ENCODE assay signal across 18 cellular contexts in genomic region chr2:9667826-9668225, GRCh38. TPM values are rescaled to one million over a fixed set of nuclear protein-coding genes. Genes with fewer than 3 reads are reported as not detected.
DNase-seq lines count a peak whose midpoint lies in the region; ATAC-seq, FAIRE-seq and TF ChIP-seq lines count a peak whose summit lies in the region.
"Had no signal": no experiment of that assay in that cellular context is flagged by ENCODE, and none has a peak within 500 bp of the region (broad histone marks: within the 10 kb centered on the region; RNA-seq: fewer than 3 reads in every experiment).

No MANE protein-coding gene starts in this region.

- H2AK5ac ChIP-seq in IMR-90 (ENCODE audit: low read depth, low read length), result peak overlapping the region; percentile 61; the same call in 1 of the 2 replicates

- H4K20me1 ChIP-seq in IMR-90 (ENCODE audit: insufficient read depth, low read length), result no peaks in the 10 kb centered on the region

- H2BK20ac ChIP-seq in IMR-90 (ENCODE audit: low read depth, low read length), result peak overlapping the region; percentile 43

- BruUV-seq in IMR-90 (replicated peaks; lab: Mats Ljungman, UMichigan) (no TSS peak), A673 (replicated peaks; lab: Mats Ljungman, UMichigan) (no TSS peak)

- TF ChIP-seq CTCF in A549 (IDR thresholded peaks at IDR 0.05) (no peak), IMR-90 (conservative IDR thresholded peaks at IDR 0.05; ENCODE audit: low read depth, low read length) (no peak), heart right ventricle (IDR thresholded peaks at IDR 0.05) (peak in 2 of 9 donors; percentile 13 to 17), osteocyte (IDR thresholded peaks at IDR 0.05) (no peak), A673 (conservative IDR thresholded peaks at IDR 0.05; ENCODE audit: low read depth, low read length) (no peak)

- H2AK9ac ChIP-seq in IMR-90 (replicated peaks; ENCODE audit: low read depth, low read length, poor library complexity), result no peak overlapping the region

- peak overlapping the region; percentile 84; the same call in 1 of the 2 replicates for H4K5ac ChIP-seq in IMR-90 (ENCODE audit: low read depth, low read length)

- H4K91ac ChIP-seq in IMR-90 (ENCODE audit: insufficient read depth, low read depth, low read length), result no peak overlapping the region

- H3K27ac ChIP-seq in A549 (peak overlapping the region; percentile 29 to 71; a peak in 4 of 6 replicates), IMR-90 (ENCODE audit: insufficient read depth, low read length) (no peak overlapping the region), heart right ventricle (peak overlapping the region in 8 of 10 donors; percentile 5 to 56 (median 36)), A673 (ENCODE audit: low read depth, low read length, poor library complexity, severe bottlenecking) (no peak overlapping the region)
- H3K27ac ChIP-seq: GM23248, KMS-11, Peyer's patch, SJCRH30 had no signal

- TF ChIP-seq RAD21 in A549 (conservative IDR thresholded peaks at IDR 0.05 in 1 of 2, IDR thresholded peaks at IDR 0.05 in 1 of 2), result no peak
- no peak for TF ChIP-seq RAD21 in IMR-90 (IDR thresholded peaks at IDR 0.05; ENCODE audit: low read length)

- ATAC-seq in A549 (no peak), IMR-90 (ENCODE audit: low read depth) (no peak), heart right ventricle (peak in 7 of 8 donors; percentile 44 to 88 (median 64))
- no peak for ATAC-seq in activated naive CD4-positive, alpha-beta T cell treated with anti-CD3 and anti-CD28 coated beads, Interleukin-2, amount 50 U/mL, for 72 hours

- H3K56ac ChIP-seq in IMR-90 (ENCODE audit: extremely low read depth, insufficient read depth, low read length), result no peak overlapping the region

- POLR2A ChIA-PET in A549 (lab: Yijun Ruan, JAX), result no interaction called here
- POLR2A ChIA-PET in IMR-90 (lab: Charles Lee; ENCODE audit: unreplicated experiment), result no interaction called here
- POLR2A ChIA-PET in A673 (lab: Charles Lee; ENCODE audit: low non-redundant PET), result no interaction called here

- intact Hi-C loops in IMR-90 (cut with micrococcal nuclease), result no loop called here
- intact Hi-C loops in heart right ventricle (cut with DNase I), result no loop called here
- intact Hi-C loops in A673 (cut with micrococcal nuclease; ENCODE audit: unreplicated experiment), result no loop called here

- 0 out of 2 replicates have a peak overlapping the region, but pooled peaks have one; percentile 12 for H3K23ac ChIP-seq in IMR-90 (ENCODE audit: low read depth, low read length)

- TF ChIP-seq POLR2A in A549 (IDR thresholded peaks at IDR 0.05; ENCODE audit: low read length), result no peak
- no peak for TF ChIP-seq POLR2A in IMR-90 (IDR thresholded peaks at IDR 0.05; ENCODE audit: low read depth, low read length)

- H3K4me2 ChIP-seq in A549, result no peak overlapping the region
- no peak overlapping the region for H3K4me2 ChIP-seq in IMR-90 (ENCODE audit: low read depth, low read length)
- H3K4me2 ChIP-seq: KMS-11 had no signal

- H3K27ac Mint-ChIP-seq in osteocyte (ENCODE audit: unreplicated experiment), result peak overlapping the region; percentile 10
- H3K27ac Mint-ChIP-seq in activated naive CD4-positive, alpha-beta T cell treated with anti-CD3 and anti-CD28 coated beads, Interleukin-2, amount 50 U/mL, for 72 hours, result no peak overlapping the region

- peaks cover 27% of the 10 kb centered on the region for H3K4me1 ChIP-seq in A549
- H3K4me1 ChIP-seq in IMR-90 (ENCODE audit: control insufficient read depth, insufficient read depth, low read length), result peaks cover 16% of the 10 kb centered on the region
- H3K4me1 ChIP-seq in heart right ventricle, result peaks cover 0 to 27% (median 5%) of the 10 kb centered on the region in 9 donors
- H3K4me1 ChIP-seq in A673 (ENCODE audit: insufficient read depth, low read length, poor library complexity, severe bottlenecking), result no peaks in the 10 kb centered on the region
- H3K4me1 ChIP-seq: BE2C, Peyer's patch had no signal

- H3K4ac ChIP-seq in IMR-90 (ENCODE audit: low read depth, low read length), result peak overlapping the region; percentile 15; the same call in 1 of the 2 replicates

- dilution Hi-C loops in IMR-90 (cut with HindIII; ENCODE audit: low sequenced_read_pairs, unreplicated experiment), result no loop called here

- WGBS in A549 (ENCODE audit: missing lambda C conversion rate), result 96% methylated on average over 3 of the region's 3 CpGs
- 92% methylated on average over 1 of the region's 3 CpGs; no CpG with 5 or more reads in 1 of the 2 experiments for WGBS in IMR-90 (ENCODE audit: extremely low coverage in 2 of 2, insufficient read length in 1 of 2), 2 experiments
- WGBS in heart right ventricle, 2 donors, result 55 to 66% methylated on average over 3 of the region's 3 CpGs

- H3K27me3 Mint-ChIP-seq in osteocyte (ENCODE audit: unreplicated experiment), result no peaks in the 10 kb centered on the region

- H3K9me3 ChIP-seq in A549 (no peaks in the 10 kb centered on the region), IMR-90 (ENCODE audit: control insufficient read depth, insufficient read depth, low read length) (no peaks in the 10 kb centered on the region), heart right ventricle (no peaks in the 10 kb centered on the region), A673 (ENCODE audit: low read depth, low read length, poor library complexity, severe bottlenecking) (no peaks in the 10 kb centered on the region)
- H3K9me3 ChIP-seq: BE2C, Peyer's patch, SJCRH30 had no signal

- no peaks in the 10 kb centered on the region for H3K9me3 Mint-ChIP-seq in osteocyte (ENCODE audit: unreplicated experiment)
- peaks cover 0 to 4% of the 10 kb centered on the region in 2 donors for H3K9me3 Mint-ChIP-seq in activated naive CD4-positive, alpha-beta T cell treated with anti-CD3 and anti-CD28 coated beads, Interleukin-2, amount 50 U/mL, for 72 hours

- no peak overlapping the region for H3K9ac ChIP-seq in IMR-90 (ENCODE audit: low read depth, low read length)
- H3K9ac ChIP-seq: GM23248, KMS-11 had no signal

- H3K36me3 Mint-ChIP-seq in osteocyte (ENCODE audit: unreplicated experiment), result no peaks in the 10 kb centered on the region
- H3K36me3 Mint-ChIP-seq in activated naive CD4-positive, alpha-beta T cell treated with anti-CD3 and anti-CD28 coated beads, Interleukin-2, amount 50 U/mL, for 72 hours, result no peaks in the 10 kb centered on the region

- no peak for FAIRE-seq in A549 (lab: Jason Lieb, UNC)
- FAIRE-seq: GM18507, HTR-8/SVneo had no signal

- no peaks in the 10 kb centered on the region for H3K36me3 ChIP-seq in IMR-90 (ENCODE audit: control insufficient read depth, insufficient read depth, low read length)
- no peaks in the 10 kb centered on the region for H3K36me3 ChIP-seq in heart right ventricle
- H3K36me3 ChIP-seq in A673 (ENCODE audit: insufficient read depth, low read length, poor library complexity, severe bottlenecking), result no peaks in the 10 kb centered on the region
- H3K36me3 ChIP-seq: BE2C, Peyer's patch, SJCRH30 had no signal

- H3K27me3 ChIP-seq in IMR-90 (ENCODE audit: control insufficient read depth, insufficient read depth, low read length) (no peaks in the 10 kb centered on the region), heart right ventricle (no peaks in the 10 kb centered on the region), A673 (replicated peaks; ENCODE audit: insufficient read depth, low read depth, low read length, poor library complexity) (no peaks in the 10 kb centered on the region)
- H3K27me3 ChIP-seq: BE2C, Peyer's patch, SJCRH30 had no signal

- H2AFZ ChIP-seq in IMR-90 (replicated peaks; ENCODE audit: low read length, poor library complexity), result no peak overlapping the region
- H2AFZ ChIP-seq: GM23248 had no signal

- H3K4me1 Mint-ChIP-seq in osteocyte (ENCODE audit: unreplicated experiment), result peaks cover 47% of the 10 kb centered on the region

- 0 out of 4 replicates have a peak overlapping the region, but pooled peaks of 1 of the 2 experiments have one; percentile 5 for H4K8ac ChIP-seq in IMR-90 (ENCODE audit: low read depth in 2 of 2, low read length in 2 of 2)

- in situ Hi-C loops in IMR-90 (cut with MboI; ENCODE audit: low sequenced_read_pairs), result no loop called here

- H3K4me3 ChIP-seq in A549 (no peak overlapping the region), IMR-90 (ENCODE audit: insufficient read depth, low read depth, low read length) (no peak overlapping the region), heart right ventricle (no peak overlapping the region), A673 (ENCODE audit: low read depth, low read length, poor library complexity, severe bottlenecking) (no peak overlapping the region)
- H3K4me3 ChIP-seq: GM23248, Peyer's patch, SJCRH30 had no signal

- peaks cover 0 to 3% of the 10 kb centered on the region in 2 experiments; a peak in 1 of 4 replicates for H3K79me1 ChIP-seq in IMR-90 (ENCODE audit: low read depth in 1 of 2, low read length in 2 of 2)

- H2BK15ac ChIP-seq in IMR-90 (ENCODE audit: low read depth, low read length), result peak overlapping the region; percentile 59; the same call in 2 of the 3 replicates

- peak overlapping the region; percentile 20 for H2BK5ac ChIP-seq in IMR-90 (ENCODE audit: low read depth, low read length, poor library complexity, severe bottlenecking)

- H2BK120ac ChIP-seq in IMR-90 (ENCODE audit: low read depth, low read length), result peak overlapping the region; percentile 32; the same call in 1 of the 2 replicates

- no peak for TF ChIP-seq EP300 in A549 (IDR thresholded peaks at IDR 0.05)

- H3K4me3 Mint-ChIP-seq in osteocyte (ENCODE audit: unreplicated experiment), result no peak overlapping the region

- peaks cover 14% of the 10 kb centered on the region for H3K9me1 ChIP-seq in IMR-90 (ENCODE audit: insufficient read depth, low read length)

- H3K18ac ChIP-seq in IMR-90 (ENCODE audit: low read depth, low read length), result no peak overlapping the region; the same call in 1 of the 2 replicates

- no peak for DNase-seq in A549 (ENCODE audit: low read depth in 1 of 2, low spot score in 1 of 2)
- DNase-seq in IMR-90, result no peak
- no peak for DNase-seq in heart right ventricle
- no peak for DNase-seq in osteocyte (ENCODE audit: extremely low spot score, unreplicated experiment)
- DNase-seq in NCI-H226, result no peak
- DNase-seq in A673 (ENCODE audit: low spot score), result no peak
- no peak for DNase-seq in activated naive CD4-positive, alpha-beta T cell treated with anti-CD3 and anti-CD28 coated beads, Interleukin-2, amount 50 U/mL, for 72 hours (ENCODE audit: low spot score in 2 of 2)
- DNase-seq: BE2C, Calu3, GM23248, H7, MM.1S, NCI-H2029, Peyer's patch had no signal

- CTCF ChIA-PET in A549 (lab: Yijun Ruan, JAX), result interaction anchor here (1.6 to 2.0 kb wide), 3 partner anchors 8 to 102 kb away, joined by 4 to 6 read pairs (median 6); no protein-coding TSS in a partner anchor
- CTCF ChIA-PET in IMR-90 (lab: Yijun Ruan, JAX), result no interaction called here
- CTCF ChIA-PET in A673 (lab: Charles Lee), result no interaction called here

- H3K14ac ChIP-seq in IMR-90 (replicated peaks; ENCODE audit: low read depth, low read length), result no peak overlapping the region

RNA-seq across cellular contexts. Expression of gene YWHAQ, which starts 37.0 kb away (rescaled TPM):
- polyA plus RNA-seq in A549 (2011; rRNA removed) (672 and 833 TPM in 2 replicates), A549 (2017; fragmentation: RNase III; extraction: RNeasy Plus Mini Kit Qiagen cat#74134 plus additional on column Dnase treatment) (661 to 703 TPM (median 686 TPM) in 3 replicates), IMR-90 (2012; rRNA removed) (217 and 255 TPM in 2 replicates), heart right ventricle (100 to 1,000 TPM in 1 of 2 donors, 10 to 100 TPM in 1; 62.0 to 159 TPM)
- 326 and 355 TPM in 2 replicates for polyA plus RNA-seq in A549 (2012; cell fraction: cytosol; rRNA removed)
- 176 and 207 TPM in 2 replicates for polyA plus RNA-seq in A549 (2012; cell fraction: nucleus; rRNA removed)
- polyA minus RNA-seq in A549 (2011; rRNA and poly(A)+ RNA removed), result 310 and 393 TPM in 2 replicates
- total RNA-seq in IMR-90 (2012; rRNA removed) (196 and 249 TPM in 2 replicates), heart right ventricle (100 to 1,000 TPM; 134 to 303 (median 207) TPM), osteocyte (296 and 307 TPM in 2 replicates), A673 (2021) (505 and 533 TPM in 2 replicates)
- 73.8 and 128 TPM in 2 replicates for polyA plus RNA-seq in IMR-90 (2012; cell fraction: cytosol; rRNA removed)
- 40.5 and 94.4 TPM in 2 replicates for polyA plus RNA-seq in IMR-90 (2012; cell fraction: nucleus; rRNA removed; ENCODE audit: low replicate concordance)
- 100 to 1,000 TPM; 225 to 256 TPM for total RNA-seq in activated naive CD4-positive, alpha-beta T cell treated with anti-CD3 and anti-CD28 coated beads, Interleukin-2, amount 50 U/mL, for 72 hours

Comparison
In these comparisons a context has a peak if more than half of its experiments do, and no peak if none do; other contexts are left out.
1. ATAC-seq: peak in heart right ventricle (7 of 8); none in A549 (0 of 2), IMR-90 (single experiment) and activated naive CD4-positive, alpha-beta T cell treated with anti-CD3 and anti-CD28 coated beads, Interleukin-2, amount 50 U/mL, for 72 hours (0 of 2).
2. H3K27ac ChIP-seq: peak in A549 (2 of 2) and heart right ventricle (8 of 10); none in IMR-90 (single experiment) and A673 (single experiment).